Comparison of ENCODE assay signal across 33 cellular contexts in genomic region chr10:71473671-71474599, GRCh38.
DNase-seq lines count a peak whose midpoint lies in the region; ATAC-seq, FAIRE-seq and TF ChIP-seq lines count a peak whose summit lies in the region.
"Had no signal": no experiment of that assay in that cellular context is flagged by ENCODE, and none has a peak within 500 bp of the region (broad histone marks: within the 10 kb centered on the region; RNA-seq: fewer than 3 reads in every experiment).

No MANE protein-coding gene starts in this region.

- peak overlapping the region in 1 of 2 donors; percentile 2 for H3K9ac ChIP-seq in liver (ENCODE audit: low read depth in 1 of 2, low read length in 2 of 2)
- H3K9ac ChIP-seq in HepG2 (ENCODE audit: insufficient read depth, low read depth, low read length): no peak overlapping the region

- H3K27me3 Mint-ChIP-seq in chondrocyte (ENCODE audit: low read depth): peaks cover 47% of the 10 kb centered on the region
- H3K27me3 Mint-ChIP-seq in nephron progenitor cell (ENCODE audit: low read depth, poor library complexity): peaks cover 23% of the 10 kb centered on the region

- no peaks in the 10 kb centered on the region for H3K9me3 Mint-ChIP-seq in chondrocyte (ENCODE audit: low read depth)
- no peaks in the 10 kb centered on the region for H3K9me3 Mint-ChIP-seq in nephron progenitor cell
- H3K9me3 Mint-ChIP-seq: effector memory CD8-positive, alpha-beta T cell; natural killer cell; T-helper 1 cell treated with Interleukin-12 subunit alpha and Interleukin-12 subunit beta and Interleukin-4 antibody, amounts not matched to agents 30 μg/mL and 1 μg/mL, for 36 hours had no signal

- 58% methylated on average over 11 of the region's 11 CpGs for WGBS in liver
- 41% methylated on average over 9 of the region's 11 CpGs for WGBS in HepG2 (ENCODE audit: low lambda C conversion rate)

- ATAC-seq in HepG2 (no peak), left lobe of liver (peak; percentile 65)
- ATAC-seq: activated CD4-positive, CD25-positive, alpha-beta regulatory T cell treated with anti-CD3 and anti-CD28 coated beads, Interleukin-2, amount 50 U/mL, for 24 hours; activated CD8-positive, alpha-beta memory T cell treated with anti-CD3 and anti-CD28 coated beads, Interleukin-2, amount 10 ng/mL, durations not matched to agents 7 days and 5 days; effector memory CD8-positive, alpha-beta T cell; mucosa of descending colon; natural killer cell; PC-3; SK-N-SH treated with all-trans-retinoic acid at 6 μM for 48 hours had no signal

- H3K79me2 ChIP-seq in HepG2 (ENCODE audit: insufficient read depth, low read length): no peaks in the 10 kb centered on the region

- BruUV-seq in HepG2 (replicated peaks; lab: Mats Ljungman, UMichigan): no TSS peak

- in situ Hi-C loops in HepG2 (cut with HindIII; ENCODE audit: extremely low pct_ligation_motif_present, low pct_unique_long_range_greater_than_20kb): no loop called here

- no peak overlapping the region for H3K4me2 ChIP-seq in HepG2 (ENCODE audit: low read depth, low read length)

- H3K27me3 ChIP-seq in liver (ENCODE audit: control insufficient read depth in 4 of 4, insufficient read depth in 4 of 4, low read length in 3 of 4) (no peaks in the 10 kb centered on the region), HepG2 (ENCODE audit: control insufficient read depth in 1 of 2, insufficient read depth in 2 of 2, low read length in 2 of 2) (peaks cover 1 to 41% of the 10 kb centered on the region in 2 experiments; a peak in 3 of 5 replicates)
- H3K27me3 ChIP-seq: ascending aorta, cardiac muscle cell, stomach, thyroid gland, uterus had no signal

- peaks cover 7% of the 10 kb centered on the region for H3K4me1 Mint-ChIP-seq in chondrocyte (ENCODE audit: low read depth)
- H3K4me1 Mint-ChIP-seq in nephron progenitor cell: peaks cover 25% of the 10 kb centered on the region

- CTCF ChIA-PET in HepG2 (lab: Yijun Ruan, JAX; ENCODE audit: low intra/inter-chr PET ratio, low total read pairs): no interaction called here
- CTCF ChIA-PET in RWPE1 (lab: Yijun Ruan, JAX): interaction anchor here (0.6 kb wide), 1 partner anchor 15 kb away, joined by 4 read pairs; no protein-coding TSS in a partner anchor

- TF ChIP-seq CTCF in liver (IDR thresholded peaks at IDR 0.05; ENCODE audit: low read depth, low read length, missing input control) (no peak), HepG2 (CRISPR knock-in tag; IDR thresholded peaks at IDR 0.05) (no peak), chondrocyte (IDR thresholded peaks at IDR 0.05) (no peak), RWPE1 (conservative IDR thresholded peaks at IDR 0.05; ENCODE audit: low read depth) (no peak), nephron progenitor cell (IDR thresholded peaks at IDR 0.05) (no peak)

- H3K27ac ChIP-seq in liver (ENCODE audit: low read depth in 1 of 2, low read length in 2 of 2) (peak overlapping the region; percentile 71 to 75), HepG2 (ENCODE audit: extremely low read length, insufficient read depth, low read length) (no peak overlapping the region), RWPE1 (no peak overlapping the region)
- H3K27ac ChIP-seq: ascending aorta, C4-2B, cardiac muscle cell, coronary artery, stomach, thyroid gland had no signal

- peak overlapping the region; percentile 34 to 70 (median 64) for H3K4me3 ChIP-seq in liver (ENCODE audit: low read depth in 1 of 3, low read length in 3 of 3)
- H3K4me3 ChIP-seq in HepG2 (replicated peaks in 1 of 3; ENCODE audit: insufficient read depth in 1 of 3, low read depth in 2 of 3, low read length in 3 of 3): no peak overlapping the region
- H3K4me3 ChIP-seq: ascending aorta, cardiac muscle cell, coronary artery, lung, mucosa of descending colon, stomach, thyroid gland, uterus had no signal

- H2AFZ ChIP-seq in HepG2 (ENCODE audit: low read length): no peak overlapping the region

- no peak overlapping the region for H3K27ac Mint-ChIP-seq in chondrocyte (ENCODE audit: unreplicated experiment)
- H3K27ac Mint-ChIP-seq in nephron progenitor cell: no peak overlapping the region
- H3K27ac Mint-ChIP-seq: activated CD8-positive, alpha-beta memory T cell treated with anti-CD3 and anti-CD28 coated beads, Interleukin-2, amount 10 ng/mL, durations not matched to agents 7 days and 5 days; effector memory CD8-positive, alpha-beta T cell; natural killer cell; T-helper 1 cell treated with Interleukin-12 subunit alpha and Interleukin-12 subunit beta and Interleukin-4 antibody, amounts not matched to agents 30 μg/mL and 1 μg/mL, for 36 hours had no signal

- H3K9me3 ChIP-seq in liver (ENCODE audit: control insufficient read depth in 4 of 4, low read length in 3 of 4) (no peaks in the 10 kb centered on the region), HepG2 (ENCODE audit: low read length) (no peaks in the 10 kb centered on the region)
- H3K9me3 ChIP-seq: ascending aorta, mucosa of descending colon, stomach, thyroid gland, uterus had no signal

- POLR2A ChIA-PET in HepG2 (lab: Yijun Ruan, JAX) (no interaction called here), RWPE1 (lab: Yijun Ruan, JAX; ENCODE audit: low non-redundant PET) (no interaction called here)

- no peak for TF ChIP-seq POLR2A in HepG2 (IDR thresholded peaks at IDR 0.05; ENCODE audit: insufficient read depth in 1 of 2, low read depth in 2 of 2, low read length in 2 of 2)

- intact Hi-C loops in HepG2 (cut with micrococcal nuclease; ENCODE audit: unreplicated experiment): no loop called here

- TF ChIP-seq EP300 in HepG2 (IDR thresholded peaks at IDR 0.05; ENCODE audit: low read depth in 2 of 2, low read length in 2 of 2) (no peak), HepG2 (CRISPR knock-in tag; IDR thresholded peaks at IDR 0.05; ENCODE audit: borderline replicate concordance) (no peak)

- H4K20me1 ChIP-seq in HepG2 (ENCODE audit: insufficient read depth, low read length): no peaks in the 10 kb centered on the region

- TF ChIP-seq RAD21 in liver (IDR thresholded peaks at IDR 0.05) (peak in 1 of 2 donors; percentile 43), HepG2 (CRISPR knock-in tag; IDR thresholded peaks at IDR 0.05) (no peak)

- no peak for FAIRE-seq in HepG2 (lab: Jason Lieb, UNC)
- FAIRE-seq: kidney had no signal

- H3K4me1 ChIP-seq in liver (ENCODE audit: control insufficient read depth in 4 of 4, insufficient read depth in 4 of 4, low read length in 3 of 4): peaks cover 20 to 49% (median 37%) of the 10 kb centered on the region in 4 donors
- H3K4me1 ChIP-seq in HepG2 (ENCODE audit: insufficient read depth, low read length): no peaks in the 10 kb centered on the region
- H3K4me1 ChIP-seq: thyroid gland had no signal

- H3K36me3 Mint-ChIP-seq in chondrocyte (ENCODE audit: low read depth) (peaks cover 2% of the 10 kb centered on the region), nephron progenitor cell (ENCODE audit: low read depth) (no peaks in the 10 kb centered on the region)
- H3K36me3 Mint-ChIP-seq: activated CD8-positive, alpha-beta memory T cell treated with anti-CD3 and anti-CD28 coated beads, Interleukin-2, amount 10 ng/mL, durations not matched to agents 7 days and 5 days; natural killer cell had no signal

- H3K4me3 Mint-ChIP-seq in chondrocyte (ENCODE audit: unreplicated experiment): no peak overlapping the region
- H3K4me3 Mint-ChIP-seq in nephron progenitor cell: no peak overlapping the region
- H3K4me3 Mint-ChIP-seq: activated CD8-positive, alpha-beta memory T cell treated with anti-CD3 and anti-CD28 coated beads, Interleukin-2, amount 10 ng/mL, durations not matched to agents 7 days and 5 days; effector memory CD8-positive, alpha-beta T cell; natural killer cell; T-helper 1 cell treated with Interleukin-12 subunit alpha and Interleukin-12 subunit beta and Interleukin-4 antibody, amounts not matched to agents 30 μg/mL and 1 μg/mL, for 36 hours had no signal

- DNase-seq in HepG2 (ENCODE audit: low spot score): no peak
- DNase-seq in chondrocyte (ENCODE audit: low spot score): peak; percentile 47
- peak; percentile 97 for DNase-seq in left lobe of liver (ENCODE audit: low spot score)
- DNase-seq in AG08395 (ENCODE audit: low spot score): no peak
- DNase-seq in HT-29 (ENCODE audit: low spot score): no peak
- DNase-seq in RWPE1 (ENCODE audit: low spot score): no peak
- no peak for DNase-seq in nephron progenitor cell
- DNase-seq: activated CD4-positive, alpha-beta T cell treated with anti-CD3 and anti-CD28 coated beads, Interleukin-2, amount 50 U/mL, for 4 hours; activated CD8-positive, alpha-beta memory T cell treated with anti-CD3 and anti-CD28 coated beads, Interleukin-2, amount 10 ng/mL, durations not matched to agents 7 days and 5 days; activated T-cell treated with anti-CD3 and anti-CD28 coated beads, Interleukin-2, amount 50 U/mL, for 48 hours; COR-L47; effector memory CD8-positive, alpha-beta T cell; erythroblast; kidney; mucosa of descending colon; natural killer cell; NCI-H146; NCI-H2171; PC-3; stimulated activated CD4-positive, alpha-beta T cell treated with anti-CD3 and anti-CD28 coated beads, Interleukin-12 subunit alpha, Interleukin-12 subunit beta, amount 100 ng/mL, for 4 hours; stimulated activated CD4-positive, alpha-beta T cell treated with anti-CD3 and anti-CD28 coated beads, Interleukin-2, amount 100 ng/mL, for 48 hours; stomach; thyroid gland had no signal

- H3K36me3 ChIP-seq in liver (ENCODE audit: control insufficient read depth in 4 of 4, insufficient read depth in 3 of 4, low read depth in 1 of 4, low read length in 3 of 4) (no peaks in the 10 kb centered on the region), HepG2 (replicated peaks in 1 of 2; ENCODE audit: control insufficient read depth in 1 of 2, insufficient read depth in 2 of 2, low read length in 2 of 2) (no peaks in the 10 kb centered on the region)
- H3K36me3 ChIP-seq: ascending aorta, cardiac muscle cell, stomach, thyroid gland, uterus had no signal

TF ChIP-seq in liver, 16 proteins besides CTCF, POLR2A, EP300 and RAD21 (continues in another document):
- TF ChIP-seq FOXA1 (IDR thresholded peaks at IDR 0.05) (peak; percentile 63), SP1 (IDR thresholded peaks at IDR 0.05) (peak; percentile 54), FOXA2 (IDR thresholded peaks at IDR 0.05) (peak; percentile 49), NR2F2 (IDR thresholded peaks at IDR 0.05) (no peak), YY1 (IDR thresholded peaks at IDR 0.05) (peak; percentile 51)

TF ChIP-seq in HepG2, 621 proteins besides CTCF, POLR2A, EP300 and RAD21 (continues in another document):
- TF ChIP-seq ZNF891 (CRISPR knock-in tag; IDR thresholded peaks at IDR 0.05) (no peak), NFATC3 (CRISPR knock-in tag; IDR thresholded peaks at IDR 0.05) (no peak)
- TF ChIP-seq, protein P1, sequence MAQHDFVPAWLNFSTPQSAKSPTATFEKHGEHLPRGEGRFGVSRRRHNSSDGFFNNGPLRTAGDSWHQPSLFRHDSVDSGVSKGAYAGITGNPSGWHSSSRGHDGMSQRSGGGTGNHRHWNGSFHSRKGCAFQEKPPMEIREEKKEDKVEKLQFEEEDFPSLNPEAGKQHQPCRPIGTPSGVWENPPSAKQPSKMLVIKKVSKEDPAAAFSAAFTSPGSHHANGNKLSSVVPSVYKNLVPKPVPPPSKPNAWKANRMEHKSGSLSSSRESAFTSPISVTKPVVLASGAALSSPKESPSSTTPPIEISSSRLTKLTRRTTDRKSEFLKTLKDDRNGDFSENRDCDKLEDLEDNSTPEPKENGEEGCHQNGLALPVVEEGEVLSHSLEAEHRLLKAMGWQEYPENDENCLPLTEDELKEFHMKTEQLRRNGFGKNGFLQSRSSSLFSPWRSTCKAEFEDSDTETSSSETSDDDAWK (CRISPR knock-in tag; IDR thresholded peaks at IDR 0.05): no peak

Comparison
In these comparisons a context has a peak if more than half of its experiments do, and no peak if none do; other contexts are left out.
1. H3K27ac ChIP-seq: peak in liver (2 of 2); none in HepG2 (single experiment) and RWPE1 (single experiment).
2. H3K4me3 ChIP-seq: peak in liver (3 of 3); none in HepG2 (0 of 3).
3. DNase-seq: peak in chondrocyte (single experiment) and left lobe of liver (single experiment); none in HepG2 (single experiment), AG08395 (single experiment), HT-29 (single experiment), RWPE1 (single experiment) and nephron progenitor cell (single experiment).